In the genomic region with DNA sequence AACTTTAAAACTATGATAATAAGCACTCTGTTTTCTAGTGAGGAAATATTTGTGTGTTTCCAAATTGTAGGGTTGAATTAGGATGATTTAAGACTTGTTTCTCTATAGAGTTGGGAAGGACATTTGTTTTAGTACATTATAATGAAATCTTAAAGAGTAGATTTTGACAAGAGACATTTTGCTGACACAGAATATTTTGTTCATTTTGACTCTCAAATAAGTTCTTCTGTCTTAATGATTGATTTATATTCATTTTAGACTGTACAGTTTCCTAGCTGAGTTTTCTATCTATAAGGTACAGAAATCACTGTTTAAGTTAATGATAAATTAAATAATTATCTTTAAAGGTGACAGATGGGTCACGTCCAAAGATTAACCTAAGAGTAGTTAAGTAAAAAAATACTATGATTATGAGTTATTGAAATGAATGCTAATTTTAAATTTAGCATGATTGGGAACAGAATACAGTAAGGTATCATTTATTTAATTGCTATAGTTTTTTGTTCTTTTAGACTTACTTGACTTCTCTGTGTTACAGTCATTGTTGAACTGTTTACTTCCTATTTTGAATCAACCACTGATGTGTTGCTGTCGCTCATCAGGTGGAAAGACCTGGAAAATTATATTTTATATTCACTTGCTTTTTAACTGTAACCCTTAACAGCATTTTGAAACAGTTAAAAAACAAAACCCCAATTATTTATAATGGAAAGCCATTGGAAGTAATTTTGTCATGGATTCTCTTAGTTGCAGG, we compare ENCODE assay signal across 2 cellular contexts.
A peak's percentile ranks its signal among the peaks of the same experiment; 100 is the strongest.
TF ChIP-seq lines count a peak whose summit lies in the region.

No MANE protein-coding gene starts in this region.

TF ChIP-seq in IMR-90, 13 proteins besides CTCF, POLR2A, EP300 and RAD21:
- TF ChIP-seq MXI1 (IDR thresholded peaks at IDR 0.05; ENCODE audit: borderline replicate concordance, low read depth, low read length), result no peak
- TF ChIP-seq RFX5 (IDR thresholded peaks at IDR 0.05; ENCODE audit: low read depth, low read length), result no peak
- TF ChIP-seq MAFK (IDR thresholded peaks at IDR 0.05; ENCODE audit: low read depth, low read length), result peak; percentile 91
- no peak for TF ChIP-seq CEBPB (IDR thresholded peaks at IDR 0.05; ENCODE audit: low read depth, low read length)
- TF ChIP-seq, protein P1, sequence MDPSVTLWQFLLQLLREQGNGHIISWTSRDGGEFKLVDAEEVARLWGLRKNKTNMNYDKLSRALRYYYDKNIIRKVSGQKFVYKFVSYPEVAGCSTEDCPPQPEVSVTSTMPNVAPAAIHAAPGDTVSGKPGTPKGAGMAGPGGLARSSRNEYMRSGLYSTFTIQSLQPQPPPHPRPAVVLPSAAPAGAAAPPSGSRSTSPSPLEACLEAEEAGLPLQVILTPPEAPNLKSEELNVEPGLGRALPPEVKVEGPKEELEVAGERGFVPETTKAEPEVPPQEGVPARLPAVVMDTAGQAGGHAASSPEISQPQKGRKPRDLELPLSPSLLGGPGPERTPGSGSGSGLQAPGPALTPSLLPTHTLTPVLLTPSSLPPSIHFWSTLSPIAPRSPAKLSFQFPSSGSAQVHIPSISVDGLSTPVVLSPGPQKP (IDR thresholded peaks at IDR 0.05; ENCODE audit: borderline replicate concordance, low read depth, low read length), result no peak

TF ChIP-seq in GM12878, 131 proteins besides CTCF, POLR2A, EP300 and RAD21:
- TF ChIP-seq, protein P2, sequence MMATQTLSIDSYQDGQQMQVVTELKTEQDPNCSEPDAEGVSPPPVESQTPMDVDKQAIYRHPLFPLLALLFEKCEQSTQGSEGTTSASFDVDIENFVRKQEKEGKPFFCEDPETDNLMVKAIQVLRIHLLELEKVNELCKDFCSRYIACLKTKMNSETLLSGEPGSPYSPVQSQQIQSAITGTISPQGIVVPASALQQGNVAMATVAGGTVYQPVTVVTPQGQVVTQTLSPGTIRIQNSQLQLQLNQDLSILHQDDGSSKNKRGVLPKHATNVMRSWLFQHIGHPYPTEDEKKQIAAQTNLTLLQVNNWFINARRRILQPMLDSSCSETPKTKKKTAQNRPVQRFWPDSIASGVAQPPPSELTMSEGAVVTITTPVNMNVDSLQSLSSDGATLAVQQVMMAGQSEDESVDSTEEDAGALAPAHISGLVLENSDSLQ (IDR thresholded peaks at IDR 0.05), result peak; percentile 34; the same call in 1 of the 2 replicates
- TF ChIP-seq EGR1 (IDR thresholded peaks at IDR 0.05; ENCODE audit: borderline replicate concordance in 1 of 2, low read depth in 2 of 2, low read length in 2 of 2), result no peak
- no peak for TF ChIP-seq WRNIP1 (IDR thresholded peaks at IDR 0.05; ENCODE audit: borderline replicate concordance, low read depth, low read length)
- TF ChIP-seq ZSCAN29 (IDR thresholded peaks at IDR 0.05), result no peak
- TF ChIP-seq TCF12 (IDR thresholded peaks at IDR 0.05; ENCODE audit: low read depth, low read length), result no peak
- TF ChIP-seq POLR2AphosphoS5 (IDR thresholded peaks at IDR 0.05; ENCODE audit: low read length), result no peak
- TF ChIP-seq SIN3A (IDR thresholded peaks at IDR 0.05; ENCODE audit: low read depth, low read length), result no peak
- TF ChIP-seq RAD51 (IDR thresholded peaks at IDR 0.05), result no peak
- TF ChIP-seq JUNB (IDR thresholded peaks at IDR 0.05), result peak; percentile 23; the same call in 1 of the 2 replicates
- TF ChIP-seq, protein P3, sequence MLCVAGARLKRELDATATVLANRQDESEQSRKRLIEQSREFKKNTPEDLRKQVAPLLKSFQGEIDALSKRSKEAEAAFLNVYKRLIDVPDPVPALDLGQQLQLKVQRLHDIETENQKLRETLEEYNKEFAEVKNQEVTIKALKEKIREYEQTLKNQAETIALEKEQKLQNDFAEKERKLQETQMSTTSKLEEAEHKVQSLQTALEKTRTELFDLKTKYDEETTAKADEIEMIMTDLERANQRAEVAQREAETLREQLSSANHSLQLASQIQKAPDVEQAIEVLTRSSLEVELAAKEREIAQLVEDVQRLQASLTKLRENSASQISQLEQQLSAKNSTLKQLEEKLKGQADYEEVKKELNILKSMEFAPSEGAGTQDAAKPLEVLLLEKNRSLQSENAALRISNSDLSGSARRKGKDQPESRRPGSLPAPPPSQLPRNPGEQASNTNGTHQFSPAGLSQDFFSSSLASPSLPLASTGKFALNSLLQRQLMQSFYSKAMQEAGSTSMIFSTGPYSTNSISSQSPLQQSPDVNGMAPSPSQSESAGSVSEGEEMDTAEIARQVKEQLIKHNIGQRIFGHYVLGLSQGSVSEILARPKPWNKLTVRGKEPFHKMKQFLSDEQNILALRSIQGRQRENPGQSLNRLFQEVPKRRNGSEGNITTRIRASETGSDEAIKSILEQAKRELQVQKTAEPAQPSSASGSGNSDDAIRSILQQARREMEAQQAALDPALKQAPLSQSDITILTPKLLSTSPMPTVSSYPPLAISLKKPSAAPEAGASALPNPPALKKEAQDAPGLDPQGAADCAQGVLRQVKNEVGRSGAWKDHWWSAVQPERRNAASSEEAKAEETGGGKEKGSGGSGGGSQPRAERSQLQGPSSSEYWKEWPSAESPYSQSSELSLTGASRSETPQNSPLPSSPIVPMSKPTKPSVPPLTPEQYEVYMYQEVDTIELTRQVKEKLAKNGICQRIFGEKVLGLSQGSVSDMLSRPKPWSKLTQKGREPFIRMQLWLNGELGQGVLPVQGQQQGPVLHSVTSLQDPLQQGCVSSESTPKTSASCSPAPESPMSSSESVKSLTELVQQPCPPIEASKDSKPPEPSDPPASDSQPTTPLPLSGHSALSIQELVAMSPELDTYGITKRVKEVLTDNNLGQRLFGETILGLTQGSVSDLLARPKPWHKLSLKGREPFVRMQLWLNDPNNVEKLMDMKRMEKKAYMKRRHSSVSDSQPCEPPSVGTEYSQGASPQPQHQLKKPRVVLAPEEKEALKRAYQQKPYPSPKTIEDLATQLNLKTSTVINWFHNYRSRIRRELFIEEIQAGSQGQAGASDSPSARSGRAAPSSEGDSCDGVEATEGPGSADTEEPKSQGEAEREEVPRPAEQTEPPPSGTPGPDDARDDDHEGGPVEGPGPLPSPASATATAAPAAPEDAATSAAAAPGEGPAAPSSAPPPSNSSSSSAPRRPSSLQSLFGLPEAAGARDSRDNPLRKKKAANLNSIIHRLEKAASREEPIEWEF (IDR thresholded peaks at IDR 0.05; ENCODE audit: insufficient replicate concordance, low read depth, low read length), result no peak
- no peak for TF ChIP-seq CREM (IDR thresholded peaks at IDR 0.05; ENCODE audit: low read depth)
- no peak for TF ChIP-seq ATF7 (IDR thresholded peaks at IDR 0.05; ENCODE audit: low read depth)
TF ChIP-seq in GM12878: peak in this region for 2.
